In genomic region chr13:97193577-97193976, GRCh38 we compare ENCODE assay signal across 1 cellular context.
TF ChIP-seq lines count a peak whose summit lies in the region.

No MANE protein-coding gene starts in this region.

TF ChIP-seq in H1, 55 proteins besides CTCF, POLR2A, EP300 and RAD21:
- TF ChIP-seq EGR1 (IDR thresholded peaks at IDR 0.05; ENCODE audit: borderline replicate concordance, low read depth, low read length) (no peak), TAF1 (IDR thresholded peaks at IDR 0.05; ENCODE audit: low read depth, low read length) (no peak), JUN (IDR thresholded peaks at IDR 0.05; ENCODE audit: low read depth, low read length) (no peak), NRF1 (IDR thresholded peaks at IDR 0.05; ENCODE audit: low read depth, low read length) (no peak), CREB1 (IDR thresholded peaks at IDR 0.05) (no peak), RXRA (IDR thresholded peaks at IDR 0.05; ENCODE audit: insufficient read depth, low read depth, low read length) (no peak), HDAC6 (IDR thresholded peaks at IDR 0.05; ENCODE audit: low read depth, low read length) (no peak), CEBPB (IDR thresholded peaks at IDR 0.05; ENCODE audit: low read depth, low read length) (no peak), GTF2F1 (IDR thresholded peaks at IDR 0.05; ENCODE audit: borderline replicate concordance, low read depth, low read length) (no peak), YY1 (IDR thresholded peaks at IDR 0.05; ENCODE audit: low read depth, low read length) (no peak), SIN3A (conservative IDR thresholded peaks at IDR 0.05 in 1 of 2, IDR thresholded peaks at IDR 0.05 in 1 of 2; ENCODE audit: low read depth in 1 of 2, low read length in 2 of 2) (no peak), SUZ12 (IDR thresholded peaks at IDR 0.05; ENCODE audit: low read length) (no peak), CHD2 (IDR thresholded peaks at IDR 0.05; ENCODE audit: low read length) (no peak), SP1 (IDR thresholded peaks at IDR 0.05; ENCODE audit: low read depth, low read length) (no peak), E2F6 (IDR thresholded peaks at IDR 0.05) (no peak), TEAD4 (IDR thresholded peaks at IDR 0.05; ENCODE audit: low read depth, low read length) (no peak), TBP (IDR thresholded peaks at IDR 0.05; ENCODE audit: low read depth, low read length) (no peak), ATF3 (IDR thresholded peaks at IDR 0.05; ENCODE audit: insufficient read depth, low read depth, low read length) (no peak), SRF (IDR thresholded peaks at IDR 0.05; ENCODE audit: low read depth, low read length) (no peak), POU5F1 (IDR thresholded peaks at IDR 0.05; ENCODE audit: low read depth, low read length) (no peak)
